In genomic region chr4:84269531-84269930, GRCh38 we compare ENCODE assay signal across 28 cellular contexts.
"Had no signal": no experiment of that assay in that cellular context is flagged by ENCODE, and none has a peak within 500 bp of the region (broad histone marks: within the 10 kb centered on the region; RNA-seq: fewer than 3 reads in every experiment).

No MANE protein-coding gene starts in this region.

- H3K9me3 Mint-ChIP-seq: dendritic cell treated with granulocyte-macrophage colony-stimulating factor and Interleukin-4, amounts not matched to agents 40 ng/mL and 50 ng/mL, for 4 days; effector memory CD8-positive, alpha-beta T cell; endodermal cell had no signal

- DNase-seq: cortex of kidney; dermis blood vessel endothelial cell; dorsolateral prefrontal cortex; effector CD4-positive, alpha-beta T cell; effector CD8-positive, alpha-beta T cell; effector memory CD4-positive, alpha-beta T cell; effector memory CD8-positive, alpha-beta T cell; endodermal cell; erythroblast; esophagus squamous epithelium; foreskin fibroblast; foreskin keratinocyte; foreskin melanocyte; gastrocnemius medialis; glutamatergic neuron; head of caudate nucleus; heart left ventricle; heart right ventricle had no signal

- H3K9me3 ChIP-seq: esophagus muscularis mucosa, esophagus squamous epithelium, gastrocnemius medialis, gastroesophageal sphincter had no signal

- H3K4me1 Mint-ChIP-seq: endodermal cell had no signal

- H3K27ac ChIP-seq: coronary artery, dorsolateral prefrontal cortex, epithelial cell of prostate, esophagus muscularis mucosa, esophagus squamous epithelium, foreskin keratinocyte, gastrocnemius medialis, gastroesophageal sphincter, heart left ventricle, heart right ventricle had no signal

- H3K27me3 ChIP-seq: esophagus muscularis mucosa, esophagus squamous epithelium, gastrocnemius medialis, gastroesophageal sphincter, heart left ventricle, heart right ventricle had no signal

- FAIRE-seq: colon, endometrium, endothelial cell of umbilical vein, frontal cortex had no signal

- ATAC-seq: effector memory CD8-positive, alpha-beta T cell; esophagus mucosa; foreskin keratinocyte; gastrocnemius medialis; gastroesophageal sphincter; heart left ventricle; heart right ventricle had no signal

- H3K4me3 Mint-ChIP-seq: dendritic cell treated with granulocyte-macrophage colony-stimulating factor and Interleukin-4, amounts not matched to agents 40 ng/mL and 50 ng/mL, for 4 days; effector memory CD8-positive, alpha-beta T cell; endodermal cell had no signal

- H3K4me1 ChIP-seq: esophagus muscularis mucosa, esophagus squamous epithelium, foreskin keratinocyte, gastrocnemius medialis, gastroesophageal sphincter, heart left ventricle, heart right ventricle had no signal

- H3K36me3 ChIP-seq: esophagus muscularis mucosa, esophagus squamous epithelium, gastrocnemius medialis, gastroesophageal sphincter, heart left ventricle, heart right ventricle had no signal

- H3K4me3 ChIP-seq: coronary artery, dorsolateral prefrontal cortex, esophagus muscularis mucosa, esophagus squamous epithelium, gastrocnemius medialis, gastroesophageal sphincter, heart left ventricle, heart right ventricle had no signal

- H3K27ac Mint-ChIP-seq: dendritic cell treated with granulocyte-macrophage colony-stimulating factor and Interleukin-4, amounts not matched to agents 40 ng/mL and 50 ng/mL, for 4 days; effector memory CD8-positive, alpha-beta T cell; endodermal cell had no signal

- H3K27me3 Mint-ChIP-seq: dendritic cell treated with granulocyte-macrophage colony-stimulating factor and Interleukin-4, amounts not matched to agents 40 ng/mL and 50 ng/mL, for 4 days; effector memory CD8-positive, alpha-beta T cell had no signal
